Comparison of ENCODE assay signal across 18 cellular contexts in genomic region chr1:87424541-87424940, GRCh38.
DNase-seq lines count a peak whose midpoint lies in the region; ATAC-seq, FAIRE-seq and TF ChIP-seq lines count a peak whose summit lies in the region.
"Had no signal": no experiment of that assay in that cellular context is flagged by ENCODE, and none has a peak within 500 bp of the region (broad histone marks: within the 10 kb centered on the region; RNA-seq: fewer than 3 reads in every experiment).

No MANE protein-coding gene starts in this region.

- TF ChIP-seq POLR2A in uterus (IDR thresholded peaks at IDR 0.05): no peak

- POLR2A ChIA-PET in RWPE1 (lab: Yijun Ruan, JAX; ENCODE audit: low non-redundant PET): no interaction called here

- no peaks in the 10 kb centered on the region for H3K27me3 ChIP-seq in small intestine (ENCODE audit: control insufficient read depth in 2 of 2, insufficient read depth in 2 of 2, low read length in 2 of 2)
- H3K27me3 ChIP-seq in uterus: no peaks in the 10 kb centered on the region
- H3K27me3 ChIP-seq: BLaER1 had no signal

- H3K9me3 ChIP-seq in small intestine (ENCODE audit: control insufficient read depth, low read depth): no peaks in the 10 kb centered on the region
- no peaks in the 10 kb centered on the region for H3K9me3 ChIP-seq in uterus
- H3K9me3 ChIP-seq: BLaER1, HAP-1 had no signal

- TF ChIP-seq CTCF in RWPE1 (conservative IDR thresholded peaks at IDR 0.05; ENCODE audit: low read depth) (no peak), uterus (IDR thresholded peaks at IDR 0.05) (no peak)

- intact Hi-C loops in left colon (cut with DNase I, micrococcal nuclease) (no loop called here), uterus (cut with DNase I; ENCODE audit: low total_unique reads) (no loop called here)

- CTCF ChIA-PET in RWPE1 (lab: Yijun Ruan, JAX): no interaction called here

- peak; percentile 2 for DNase-seq in NCI-H69 (lab: John Stamatoyannopoulos, UW)
- DNase-seq in RWPE1 (ENCODE audit: low spot score): no peak
- no peak for DNase-seq in left colon
- peak; percentile 57 for DNase-seq in small intestine
- no peak for DNase-seq in H4 (ENCODE audit: low spot score)
- DNase-seq in uterus: no peak
- no peak for DNase-seq in activated naive CD4-positive, alpha-beta T cell treated with Interleukin-2 at 50 U/mL for 16 hours
- DNase-seq: CD4-positive, alpha-beta T cell; CD8-positive, alpha-beta memory T cell; DMS 273 treated with DMSO at 0.1 percent for 48 hours; DND-41 had no signal

- H3K4me3 ChIP-seq in small intestine (ENCODE audit: low read depth in 1 of 2, low read length in 2 of 2) (no peak overlapping the region), uterus (no peak overlapping the region)
- H3K4me3 ChIP-seq: BLaER1, GM12878, GM23338, HAP-1 had no signal

- ATAC-seq in left colon: peak; percentile 93
- ATAC-seq: GM12878, GM23338 had no signal

- H3K36me3 ChIP-seq in small intestine (ENCODE audit: control insufficient read depth in 2 of 2, insufficient read depth in 2 of 2, low read length in 2 of 2) (no peaks in the 10 kb centered on the region), uterus (no peaks in the 10 kb centered on the region)
- H3K36me3 ChIP-seq: BLaER1, HAP-1 had no signal

- H3K27ac ChIP-seq in RWPE1 (peak overlapping the region; percentile 68; the same call in 1 of the 2 replicates), small intestine (ENCODE audit: low read depth in 1 of 2, low read length in 1 of 2) (no peak overlapping the region), uterus (no peak overlapping the region)
- H3K27ac ChIP-seq: BLaER1 had no signal

- no peak for FAIRE-seq in small intestine (lab: Jason Lieb, UNC)
- FAIRE-seq: D721Med, G401.6, GM12878, H54 had no signal

- no peaks in the 10 kb centered on the region for H3K4me1 ChIP-seq in small intestine (ENCODE audit: control insufficient read depth in 2 of 2, insufficient read depth in 1 of 2, low read depth in 1 of 2, low read length in 1 of 2)
- no peaks in the 10 kb centered on the region for H3K4me1 ChIP-seq in uterus
- H3K4me1 ChIP-seq: BLaER1 had no signal

- 20 to 69% (median 35%) methylated on average over 1 of the region's 1 CpG for WGBS in small intestine, 3 donors

Comparison
In these comparisons a context has a peak if more than half of its experiments do, and no peak if none do; other contexts are left out.
1. DNase-seq: peak in NCI-H69 (single experiment) and small intestine (single experiment); none in RWPE1 (single experiment), left colon (0 of 2), H4 (single experiment), uterus (0 of 2) and activated naive CD4-positive, alpha-beta T cell treated with Interleukin-2 at 50 U/mL for 16 hours (single experiment).